8 cellular contexts compared by ENCODE assay signal in genomic region chr5:77852068-77852513, GRCh38.
DNase-seq lines count a peak whose midpoint lies in the region; ATAC-seq and TF ChIP-seq lines count a peak whose summit lies in the region.

No MANE protein-coding gene starts in this region.

- no peak for TF ChIP-seq CTCF in NB4 (IDR thresholded peaks at IDR 0.05; ENCODE audit: low read depth, low read length)
- no peak for TF ChIP-seq CTCF in epithelial cell of esophagus (IDR thresholded peaks at IDR 0.05; ENCODE audit: insufficient read depth, low read depth, low read length, missing control alignments)

- no peak for TF ChIP-seq POLR2A in NB4 (IDR thresholded peaks at IDR 0.05; ENCODE audit: extremely low read depth, insufficient read length)

- peak overlapping the region; percentile 84 for H2AFZ ChIP-seq in neuronal stem cell (ENCODE audit: low read length)

- H3K36me3 ChIP-seq in CD4-positive, CD25-positive, alpha-beta regulatory T cell (ENCODE audit: control insufficient read depth, insufficient read depth, low read length): no peaks in the 10 kb centered on the region
- no peaks in the 10 kb centered on the region for H3K36me3 ChIP-seq in neuronal stem cell (replicated peaks in 1 of 2; ENCODE audit: control insufficient read depth in 2 of 2, insufficient read depth in 2 of 2, low read length in 2 of 2)

- peaks cover 3 to 17% (median 10%) of the 10 kb centered on the region in 4 donors for H3K4me1 Mint-ChIP-seq in CD4-positive, CD25-positive, alpha-beta regulatory T cell

- H3K18ac ChIP-seq in neuronal stem cell (ENCODE audit: low read length): peak overlapping the region; percentile 74

- no peak overlapping the region for H2AK5ac ChIP-seq in neuronal stem cell (ENCODE audit: low read depth, low read length)

- no peaks in the 10 kb centered on the region for H3K79me1 ChIP-seq in neuronal stem cell (ENCODE audit: low read depth, low read length)

- H3K4ac ChIP-seq in neuronal stem cell (ENCODE audit: low read length): no peak overlapping the region

- no peaks in the 10 kb centered on the region for H3K36me3 Mint-ChIP-seq in CD4-positive, CD25-positive, alpha-beta regulatory T cell

- peak overlapping the region; percentile 86 for H3K9ac ChIP-seq in neuronal stem cell (ENCODE audit: low read depth, low read length, poor library complexity)

- H3K14ac ChIP-seq in neuronal stem cell (ENCODE audit: low read length): no peak overlapping the region

- peaks cover 0 to 4% (median 0%) of the 10 kb centered on the region in 7 donors for H3K9me3 Mint-ChIP-seq in CD4-positive, CD25-positive, alpha-beta regulatory T cell

- whole genome bisulfite sequencing in neuronal stem cell (ENCODE audit: extremely low coverage in 2 of 2, insufficient read length in 2 of 2, insufficient replicate concordance in 1 of 2), 2 donors: no CpG with 5 or more reads among the region's 13 CpGs

- peaks cover 15% of the 10 kb centered on the region for H3K4me1 ChIP-seq in CD4-positive, CD25-positive, alpha-beta regulatory T cell (ENCODE audit: control insufficient read depth, insufficient read depth, low read length, poor library complexity, severe bottlenecking)
- H3K4me1 ChIP-seq in neuronal stem cell (ENCODE audit: control insufficient read depth in 2 of 2, insufficient read depth in 1 of 2, low read depth in 1 of 2, low read length in 2 of 2): peaks cover 16 to 21% of the 10 kb centered on the region in 2 donors

- no peak for DNase-seq in CD4-positive, CD25-positive, alpha-beta regulatory T cell
- no peak for DNase-seq in NB4 (ENCODE audit: low read depth)
- no peak for DNase-seq in epithelial cell of esophagus (ENCODE audit: low read depth)
- DNase-seq in neuronal stem cell (ENCODE audit: low spot score): no peak
- no peak for DNase-seq in NCI-H2081 treated with DMSO at 0.1 percent for 48 hours (lab: John Stamatoyannopoulos, UW)

- H4K91ac ChIP-seq in neuronal stem cell (ENCODE audit: low read depth, low read length, poor library complexity): no peak overlapping the region

- H3K4me2 ChIP-seq in neuronal stem cell (ENCODE audit: insufficient read depth, low read length, poor library complexity, severe bottlenecking): peak overlapping the region; percentile 73

- H2BK5ac ChIP-seq in neuronal stem cell (ENCODE audit: low read length): no peak overlapping the region

- no peak for ATAC-seq in CD4-positive, CD25-positive, alpha-beta regulatory T cell (ENCODE audit: low read depth in 2 of 2)
- no peak for ATAC-seq in HG03039 (IDR thresholded peaks at IDR 0.05; ENCODE audit: unreplicated experiment)
- no peak for ATAC-seq in GM18498 (IDR thresholded peaks at IDR 0.05; ENCODE audit: unreplicated experiment)
- ATAC-seq in GM21390 (IDR thresholded peaks at IDR 0.05; ENCODE audit: unreplicated experiment): no peak

- no peak overlapping the region for H2BK12ac ChIP-seq in neuronal stem cell (ENCODE audit: low read length)

- peaks cover 82% of the 10 kb centered on the region for H3K27me3 Mint-ChIP-seq in CD4-positive, CD25-positive, alpha-beta regulatory T cell

- no peak overlapping the region for H3K23ac ChIP-seq in neuronal stem cell (ENCODE audit: low read depth, low read length, poor library complexity)

- H2BK120ac ChIP-seq in neuronal stem cell (ENCODE audit: low read depth, low read length): no peak overlapping the region

- peak overlapping the region in 3 of 4 donors; percentile 69 to 81 (median 77) for H3K4me3 Mint-ChIP-seq in CD4-positive, CD25-positive, alpha-beta regulatory T cell

- H3K27me3 ChIP-seq in CD4-positive, CD25-positive, alpha-beta regulatory T cell (ENCODE audit: control insufficient read depth, insufficient read depth, low read length): peaks cover 57% of the 10 kb centered on the region
- peaks cover 8 to 89% (median 30%) of the 10 kb centered on the region in 3 experiments for H3K27me3 ChIP-seq in neuronal stem cell (ENCODE audit: control insufficient read depth in 3 of 3, insufficient read depth in 3 of 3, low read depth in 1 of 3, low read length in 3 of 3)

- H3K27ac Mint-ChIP-seq in CD4-positive, CD25-positive, alpha-beta regulatory T cell: no peak overlapping the region

- peak overlapping the region; percentile 45 for H3K4me3 ChIP-seq in CD4-positive, CD25-positive, alpha-beta regulatory T cell (ENCODE audit: low read depth, low read length)
- peak overlapping the region; percentile 54 for H3K4me3 ChIP-seq in NB4 (ENCODE audit: low read depth, low read length)
- peak overlapping the region; percentile 24 for H3K4me3 ChIP-seq in epithelial cell of esophagus (ENCODE audit: low read length)
- peak overlapping the region; percentile 45 to 86 for H3K4me3 ChIP-seq in neuronal stem cell (ENCODE audit: low read length in 2 of 2)

- no peaks in the 10 kb centered on the region for H3K9me3 ChIP-seq in CD4-positive, CD25-positive, alpha-beta regulatory T cell (ENCODE audit: control insufficient read depth in 2 of 2, low read length in 2 of 2)
- H3K9me3 ChIP-seq in neuronal stem cell (replicated peaks in 1 of 2; ENCODE audit: control insufficient read depth in 2 of 2, insufficient read depth in 1 of 2, low read depth in 1 of 2, low read length in 2 of 2): peaks cover 0 to 5% of the 10 kb centered on the region in 2 donors

- no peak overlapping the region for H4K8ac ChIP-seq in neuronal stem cell (ENCODE audit: low read depth, low read length)

- peak overlapping the region; percentile 97 for H2BK15ac ChIP-seq in neuronal stem cell (ENCODE audit: low read length)

- no peak overlapping the region for H3K27ac ChIP-seq in CD4-positive, CD25-positive, alpha-beta regulatory T cell (ENCODE audit: insufficient read depth, low read length, poor library complexity, severe bottlenecking)
- H3K27ac ChIP-seq in neuronal stem cell (replicated peaks; ENCODE audit: low read length): no peak overlapping the region
